17 cellular contexts compared by ENCODE assay signal in genomic region chr16:54746596-54746995, GRCh38.
"Had no signal": no experiment of that assay in that cellular context is flagged by ENCODE, and none has a peak within 500 bp of the region (broad histone marks: within the 10 kb centered on the region; RNA-seq: fewer than 3 reads in every experiment).

No MANE protein-coding gene starts in this region.

- H3K27ac ChIP-seq: coronary artery, dorsolateral prefrontal cortex, esophagus muscularis mucosa, foreskin keratinocyte, gastroesophageal sphincter, heart left ventricle, hepatocyte, left lung, lower lobe of right lung had no signal

- H3K9me3 ChIP-seq: esophagus muscularis mucosa, gastroesophageal sphincter, heart left ventricle, left lung, lower lobe of right lung had no signal

- H3K4me1 ChIP-seq: esophagus muscularis mucosa, foreskin keratinocyte, gastroesophageal sphincter, heart left ventricle, left lung, lower lobe of right lung had no signal

- DNase-seq: dermis blood vessel endothelial cell; dorsolateral prefrontal cortex; effector CD4-positive, alpha-beta T cell; effector memory CD4-positive, alpha-beta T cell; foreskin keratinocyte; heart left ventricle; hypothalamus; left cardiac atrium; left lung; left ventricle myocardium superior; lower lobe of right lung; mesenchymal stem cell; midbrain had no signal

- H3K4me2 ChIP-seq: hepatocyte had no signal

- H3K79me2 ChIP-seq: hepatocyte had no signal

- H3K27me3 ChIP-seq: heart left ventricle, hepatocyte, left lung had no signal

- H3K4me3 ChIP-seq: coronary artery, dorsolateral prefrontal cortex, esophagus muscularis mucosa, gastroesophageal sphincter, heart left ventricle, hepatocyte, left lung, lower lobe of right lung had no signal

- ATAC-seq: foreskin keratinocyte, gastroesophageal sphincter, heart left ventricle, left cardiac atrium, left lung, left ventricle myocardium superior, lower lobe of right lung had no signal

- H2AFZ ChIP-seq: hepatocyte had no signal

- H3K36me3 ChIP-seq: esophagus muscularis mucosa, gastroesophageal sphincter, heart left ventricle, left lung, lower lobe of right lung had no signal
